ENCODE assay signal across 1 cellular context in genomic region chr7:78605131-78605530, GRCh38.
TF ChIP-seq lines count a peak whose summit lies in the region.

No MANE protein-coding gene starts in this region.

TF ChIP-seq in K562, 482 proteins besides CTCF, POLR2A, EP300 and RAD21:
- TF ChIP-seq, protein P1, sequence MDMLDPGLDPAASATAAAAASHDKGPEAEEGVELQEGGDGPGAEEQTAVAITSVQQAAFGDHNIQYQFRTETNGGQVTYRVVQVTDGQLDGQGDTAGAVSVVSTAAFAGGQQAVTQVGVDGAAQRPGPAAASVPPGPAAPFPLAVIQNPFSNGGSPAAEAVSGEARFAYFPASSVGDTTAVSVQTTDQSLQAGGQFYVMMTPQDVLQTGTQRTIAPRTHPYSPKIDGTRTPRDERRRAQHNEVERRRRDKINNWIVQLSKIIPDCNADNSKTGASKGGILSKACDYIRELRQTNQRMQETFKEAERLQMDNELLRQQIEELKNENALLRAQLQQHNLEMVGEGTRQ (CRISPR knock-in tag; IDR thresholded peaks at IDR 0.05) = no peak
- TF ChIP-seq SNRNP70 (optimal IDR thresholded peaks at IDR 0.05; ENCODE audit: low read depth, low read length) = no peak
- TF ChIP-seq MTA3 (IDR thresholded peaks at IDR 0.05; ENCODE audit: borderline replicate concordance) = no peak
- no peak for TF ChIP-seq ZNF311 (CRISPR knock-in tag; IDR thresholded peaks at IDR 0.05)
- no peak for TF ChIP-seq ZNF146 (CRISPR knock-in tag; IDR thresholded peaks at IDR 0.05; ENCODE audit: unreplicated experiment)
- no peak for TF ChIP-seq PHTF2 (CRISPR knock-in tag; IDR thresholded peaks at IDR 0.05)
- TF ChIP-seq MAFG (tag; conservative IDR thresholded peaks at IDR 0.05) = 0 out of 2 replicates have a peak, but pooled peaks have one; percentile 28
